In genomic region chr17:51257150-51258081, GRCh38 we compare ENCODE assay signal across 12 cellular contexts. TPM values are rescaled to one million over a fixed set of nuclear protein-coding genes. Genes with fewer than 3 reads are reported as not detected.
DNase-seq lines count a peak whose midpoint lies in the region; ATAC-seq, FAIRE-seq and TF ChIP-seq lines count a peak whose summit lies in the region.
"Had no signal": no experiment of that assay in that cellular context is flagged by ENCODE, and none has a peak within 500 bp of the region (broad histone marks: within the 10 kb centered on the region; RNA-seq: fewer than 3 reads in every experiment).

No MANE protein-coding gene starts in this region.

- WGBS in HepG2 (ENCODE audit: low lambda C conversion rate): 93% methylated on average over 3 of the region's 3 CpGs
- 63% methylated on average over 3 of the region's 3 CpGs for WGBS in right lobe of liver (ENCODE audit: insufficient coverage, low coverage, low lambda C conversion rate, missing lambda C conversion rate)
- WGBS in sigmoid colon, 2 donors: 76 to 77% methylated on average over 3 of the region's 3 CpGs

- peaks cover 92% of the 10 kb centered on the region for H3K79me2 ChIP-seq in HepG2 (ENCODE audit: insufficient read depth, low read length)

- FAIRE-seq in HepG2 (lab: Jason Lieb, UNC): no peak
- FAIRE-seq: GM18507, H54 had no signal

- TF ChIP-seq POLR2A in HepG2 (IDR thresholded peaks at IDR 0.05; ENCODE audit: insufficient read depth in 1 of 2, low read depth in 2 of 2, low read length in 2 of 2): no peak
- no peak for TF ChIP-seq POLR2A in right lobe of liver (IDR thresholded peaks at IDR 0.05)
- TF ChIP-seq POLR2A in sigmoid colon (IDR thresholded peaks at IDR 0.05): no peak

- peak overlapping the region; percentile 98 for H3K9ac ChIP-seq in HepG2 (ENCODE audit: insufficient read depth, low read depth, low read length)

- H2AFZ ChIP-seq in HepG2 (ENCODE audit: low read length): no peak overlapping the region

- H3K27me3 Mint-ChIP-seq in T-cell: no peaks in the 10 kb centered on the region
- no peaks in the 10 kb centered on the region for H3K27me3 Mint-ChIP-seq in type B pancreatic cell

- TF ChIP-seq EP300 in HepG2 (IDR thresholded peaks at IDR 0.05; ENCODE audit: low read depth in 2 of 2, low read length in 2 of 2) (no peak), HepG2 (CRISPR knock-in tag; IDR thresholded peaks at IDR 0.05; ENCODE audit: borderline replicate concordance) (no peak), sigmoid colon (IDR thresholded peaks at IDR 0.05) (no peak)

- intact Hi-C loops in HepG2 (cut with micrococcal nuclease; ENCODE audit: unreplicated experiment) (no loop called here), right lobe of liver (cut with DNase I) (no loop called here), sciatic nerve (cut with DNase I) (no loop called here), sigmoid colon (cut with DNase I) (no loop called here)

- H3K4me3 Mint-ChIP-seq in T-cell: peak overlapping the region; percentile 60 to 91 (median 87)
- peak overlapping the region; percentile 99 for H3K4me3 Mint-ChIP-seq in type B pancreatic cell

- no peaks in the 10 kb centered on the region; a peak in 1 of 5 replicates for H3K27me3 ChIP-seq in HepG2 (ENCODE audit: control insufficient read depth in 1 of 2, insufficient read depth in 2 of 2, low read length in 2 of 2)
- H3K27me3 ChIP-seq in right lobe of liver: no peaks in the 10 kb centered on the region
- no peaks in the 10 kb centered on the region for H3K27me3 ChIP-seq in sigmoid colon

- no peaks in the 10 kb centered on the region for H3K9me3 ChIP-seq in HepG2 (ENCODE audit: low read length)
- no peaks in the 10 kb centered on the region for H3K9me3 ChIP-seq in right lobe of liver
- no peaks in the 10 kb centered on the region for H3K9me3 ChIP-seq in sigmoid colon

- peak overlapping the region; percentile 93 for H3K4me2 ChIP-seq in HepG2 (ENCODE audit: low read depth, low read length)

- no TSS peak for BruUV-seq in HepG2 (replicated peaks; lab: Mats Ljungman, UMichigan)

- no peaks in the 10 kb centered on the region for H3K9me3 Mint-ChIP-seq in T-cell
- H3K9me3 Mint-ChIP-seq in type B pancreatic cell: no peaks in the 10 kb centered on the region

- CTCF ChIA-PET in HepG2 (lab: Yijun Ruan, JAX; ENCODE audit: low intra/inter-chr PET ratio, low total read pairs) (no interaction called here), T-cell (lab: Charles Lee) (interaction anchor here (0.6 to 1.0 kb wide), 5 partner anchors 13 to 104 kb away, joined by 3 to 6 read pairs (median 4); partner anchors contain the start of gene NME1 (in 2 of the 2))

- peaks cover 8 to 16% of the 10 kb centered on the region in 2 experiments; a peak in 3 of 5 replicates for H3K36me3 ChIP-seq in HepG2 (replicated peaks in 1 of 2; ENCODE audit: control insufficient read depth in 1 of 2, insufficient read depth in 2 of 2, low read length in 2 of 2)
- peaks cover 0 to 5% (median 0%) of the 10 kb centered on the region in 4 donors for H3K36me3 ChIP-seq in right lobe of liver
- peaks cover 0 to 19% (median 0%) of the 10 kb centered on the region in 4 donors for H3K36me3 ChIP-seq in sigmoid colon

- POLR2A ChIA-PET in HepG2 (lab: Yijun Ruan, JAX) (no interaction called here), T-cell (lab: Charles Lee) (interaction anchor here in 1 of 2 donors (0.6 kb wide), 2 partner anchors 14 to 392 kb away, joined by 3 to 4 read pairs; no protein-coding TSS in a partner anchor)

- in situ Hi-C loops in HepG2 (cut with HindIII; ENCODE audit: extremely low pct_ligation_motif_present, low pct_unique_long_range_greater_than_20kb): no loop called here

- peaks cover 28% of the 10 kb centered on the region for H3K36me3 Mint-ChIP-seq in T-cell
- peaks cover 35% of the 10 kb centered on the region for H3K36me3 Mint-ChIP-seq in type B pancreatic cell

- DNase-seq in HepG2 (ENCODE audit: low spot score): no peak
- no peak for DNase-seq in right lobe of liver
- no peak for DNase-seq in T-cell
- DNase-seq in fibroblast of villous mesenchyme (ENCODE audit: low read depth): peak; percentile 14
- DNase-seq in type B pancreatic cell (ENCODE audit: extremely low spot score, unreplicated experiment): no peak
- no peak for DNase-seq in sciatic nerve (ENCODE audit: low spot score)
- no peak for DNase-seq in sigmoid colon
- DNase-seq: Right ventricle myocardium superior had no signal

- H3K4me1 Mint-ChIP-seq in T-cell: peaks cover 62 to 72% (median 68%) of the 10 kb centered on the region in 3 donors
- peaks cover 40% of the 10 kb centered on the region for H3K4me1 Mint-ChIP-seq in type B pancreatic cell (ENCODE audit: unreplicated experiment)

- ATAC-seq in HepG2 (no peak), right lobe of liver (no peak), T-cell (replicated peaks in 1 of 4) (no peak), sciatic nerve (no peak), GM21360 (IDR thresholded peaks at IDR 0.05; ENCODE audit: unreplicated experiment) (no peak)

- H3K27ac Mint-ChIP-seq in T-cell (no peak overlapping the region), type B pancreatic cell (peak overlapping the region; percentile 93)

- no peak for TF ChIP-seq RAD21 in HepG2 (CRISPR knock-in tag; IDR thresholded peaks at IDR 0.05)

- H4K20me1 ChIP-seq in HepG2 (ENCODE audit: insufficient read depth, low read length): peaks cover 56% of the 10 kb centered on the region

- no peak for TF ChIP-seq CTCF in HepG2 (CRISPR knock-in tag; IDR thresholded peaks at IDR 0.05)
- no peak for TF ChIP-seq CTCF in right lobe of liver (IDR thresholded peaks at IDR 0.05)
- TF ChIP-seq CTCF in fibroblast of villous mesenchyme (IDR thresholded peaks at IDR 0.05; ENCODE audit: insufficient read depth, low read depth, low read length): no peak
- TF ChIP-seq CTCF in type B pancreatic cell (conservative IDR thresholded peaks at IDR 0.05): no peak
- TF ChIP-seq CTCF in sigmoid colon (IDR thresholded peaks at IDR 0.05): no peak

- peak overlapping the region in 2 of 3 experiments; percentile 96; a peak in 4 of 6 replicates for H3K4me3 ChIP-seq in HepG2 (replicated peaks in 1 of 3; ENCODE audit: insufficient read depth in 1 of 3, low read depth in 2 of 3, low read length in 3 of 3)
- H3K4me3 ChIP-seq in right lobe of liver: no peak overlapping the region
- H3K4me3 ChIP-seq in fibroblast of villous mesenchyme (ENCODE audit: low read depth, low read length): no peak overlapping the region
- H3K4me3 ChIP-seq in sigmoid colon: no peak overlapping the region

- H3K27ac ChIP-seq in HepG2 (ENCODE audit: extremely low read length, insufficient read depth, low read length) (no peak overlapping the region), right lobe of liver (no peak overlapping the region), sigmoid colon (no peak overlapping the region)
- H3K27ac ChIP-seq: coronary artery had no signal

- H3K4me1 ChIP-seq in HepG2 (ENCODE audit: insufficient read depth, low read length) (peaks cover 60% of the 10 kb centered on the region), right lobe of liver (peaks cover 0 to 51% (median 22%) of the 10 kb centered on the region in 4 donors), sigmoid colon (peaks cover 0 to 52% (median 41%) of the 10 kb centered on the region in 4 donors)

RNA-seq across cellular contexts. Expression of gene MBTD1, which starts 2.4 kb away (rescaled TPM):
- total RNA-seq in HepG2 (2016; rRNA removed; fragmentation: Illumina TruSeq; extraction: Trizol): 20.9 and 21.7 TPM in 2 replicates
- 12.7 and 15.2 TPM in 2 replicates for total RNA-seq in HepG2 (2016; cell fraction: cytosol; rRNA removed; fragmentation: Illumina TruSeq; extraction: Trizol; ENCODE audit: low read depth)
- 20.5 and 21.6 TPM in 2 replicates for total RNA-seq in HepG2 (2016; cell fraction: insoluble cytoplasmic fraction; rRNA removed; fragmentation: Illumina TruSeq; extraction: Trizol)
- 11.8 and 12.7 TPM in 2 replicates for total RNA-seq in HepG2 (2016; cell fraction: membrane; rRNA removed; fragmentation: Illumina TruSeq; extraction: Trizol)
- 39.9 and 43.9 TPM in 2 replicates for total RNA-seq in HepG2 (2016; cell fraction: nucleus; rRNA removed; fragmentation: Illumina TruSeq; extraction: Trizol)
- 17.4 and 20.9 TPM in 2 replicates for polyA plus RNA-seq in HepG2 (2011; rRNA removed)
- 6.1 and 11.1 TPM in 2 replicates for polyA plus RNA-seq in HepG2 (2011; cell fraction: cytosol; rRNA removed)
- 15.4 and 20.9 TPM in 2 replicates for polyA plus RNA-seq in HepG2 (2011; cell fraction: nucleus; rRNA removed)
- 19.7 and 28.2 TPM in 2 replicates for polyA plus RNA-seq in HepG2 (2012)
- polyA plus RNA-seq in HepG2 (2016; cell fraction: cytosol; fragmentation: Illumina TruSeq; extraction: Trizol; ENCODE audit: low read depth): 0.93 TPM in 2 replicates
- polyA plus RNA-seq in HepG2 (2016; cell fraction: insoluble cytoplasmic fraction; fragmentation: Illumina TruSeq; extraction: Trizol; ENCODE audit: low read depth): 19.2 and 20.3 TPM in 2 replicates
- 4.2 and 4.3 TPM in 2 replicates for polyA plus RNA-seq in HepG2 (2016; cell fraction: membrane; fragmentation: Illumina TruSeq; extraction: Trizol; ENCODE audit: low read depth)
- 33.0 and 35.5 TPM in 2 replicates for polyA plus RNA-seq in HepG2 (2016; cell fraction: nucleus; fragmentation: Illumina TruSeq; extraction: Trizol; ENCODE audit: insufficient read depth, low read depth)
- polyA minus RNA-seq in HepG2 (2011; rRNA and poly(A)+ RNA removed; ENCODE audit: low replicate concordance): 6.1 and 11.3 TPM in 2 replicates
- polyA minus RNA-seq in HepG2 (2011; cell fraction: cytosol; rRNA and poly(A)+ RNA removed): 16.7 and 17.5 TPM in 2 replicates
- polyA minus RNA-seq in HepG2 (2011; cell fraction: nucleus; rRNA and poly(A)+ RNA removed): 106 and 110 TPM in 2 replicates
- 1 to 10 TPM; 4.4 to 8.8 (median 7.4) TPM for total RNA-seq in right lobe of liver
- 10 to 100 TPM; 23.2 to 27.3 (median 24.7) TPM for total RNA-seq in T-cell
- 9.7 and 15.1 TPM in 2 replicates for total RNA-seq in fibroblast of villous mesenchyme
- total RNA-seq in type B pancreatic cell (ENCODE audit: low replicate concordance): 24.7 and 35.9 TPM in 2 replicates
- total RNA-seq in sciatic nerve: 20.5 TPM
- 10 to 100 TPM; 12.5 to 16.1 (median 15.3) TPM for total RNA-seq in sigmoid colon
- 1 to 10 TPM; 4.8 to 7.2 (median 6.9) TPM for polyA plus RNA-seq in sigmoid colon

RNA-seq across cellular contexts. Expression of gene UTP18, which starts 2.9 kb away (rescaled TPM):
- total RNA-seq in HepG2 (2016; rRNA removed; fragmentation: Illumina TruSeq; extraction: Trizol): 104 and 151 TPM in 2 replicates
- 24.5 and 30.0 TPM in 2 replicates for total RNA-seq in HepG2 (2016; cell fraction: cytosol; rRNA removed; fragmentation: Illumina TruSeq; extraction: Trizol; ENCODE audit: low read depth)
- 112 and 154 TPM in 2 replicates for total RNA-seq in HepG2 (2016; cell fraction: insoluble cytoplasmic fraction; rRNA removed; fragmentation: Illumina TruSeq; extraction: Trizol)
- total RNA-seq in HepG2 (2016; cell fraction: membrane; rRNA removed; fragmentation: Illumina TruSeq; extraction: Trizol): 40.8 and 48.5 TPM in 2 replicates
- 64.6 and 66.3 TPM in 2 replicates for total RNA-seq in HepG2 (2016; cell fraction: nucleus; rRNA removed; fragmentation: Illumina TruSeq; extraction: Trizol)
- polyA plus RNA-seq in HepG2 (2011; rRNA removed): 23.8 and 35.2 TPM in 2 replicates
- 14.8 and 20.4 TPM in 2 replicates for polyA plus RNA-seq in HepG2 (2011; cell fraction: cytosol; rRNA removed)
- 11.4 and 15.8 TPM in 2 replicates for polyA plus RNA-seq in HepG2 (2011; cell fraction: nucleus; rRNA removed)
- 48.6 and 55.3 TPM in 2 replicates for polyA plus RNA-seq in HepG2 (2012)
- polyA plus RNA-seq in HepG2 (2016; cell fraction: cytosol; fragmentation: Illumina TruSeq; extraction: Trizol; ENCODE audit: low read depth): 18.3 and 21.3 TPM in 2 replicates
- 117 and 122 TPM in 2 replicates for polyA plus RNA-seq in HepG2 (2016; cell fraction: insoluble cytoplasmic fraction; fragmentation: Illumina TruSeq; extraction: Trizol; ENCODE audit: low read depth)
- 29.2 and 34.9 TPM in 2 replicates for polyA plus RNA-seq in HepG2 (2016; cell fraction: membrane; fragmentation: Illumina TruSeq; extraction: Trizol; ENCODE audit: low read depth)
- 63.7 and 65.9 TPM in 2 replicates for polyA plus RNA-seq in HepG2 (2016; cell fraction: nucleus; fragmentation: Illumina TruSeq; extraction: Trizol; ENCODE audit: insufficient read depth, low read depth)
- polyA minus RNA-seq in HepG2 (2011; rRNA and poly(A)+ RNA removed; ENCODE audit: low replicate concordance): 3.9 and 7.1 TPM in 2 replicates
- polyA minus RNA-seq in HepG2 (2011; cell fraction: cytosol; rRNA and poly(A)+ RNA removed): 13.8 and 14.9 TPM in 2 replicates
- polyA minus RNA-seq in HepG2 (2011; cell fraction: nucleus; rRNA and poly(A)+ RNA removed): 33.5 and 38.0 TPM in 2 replicates
- total RNA-seq in right lobe of liver: 10 to 100 TPM; 12.0 to 15.3 (median 13.7) TPM
- total RNA-seq in T-cell: 10 to 100 TPM; 36.4 to 47.7 (median 39.7) TPM
- total RNA-seq in fibroblast of villous mesenchyme: 29.6 and 44.0 TPM in 2 replicates
- 29.4 and 38.8 TPM in 2 replicates for total RNA-seq in type B pancreatic cell (ENCODE audit: low replicate concordance)
- 29.4 TPM for total RNA-seq in sciatic nerve
- total RNA-seq in sigmoid colon: 10 to 100 TPM; 17.4 to 21.4 (median 19.2) TPM
- 10 to 100 TPM; 20.4 to 27.9 (median 22.9) TPM for polyA plus RNA-seq in sigmoid colon

Comparison
In these comparisons a context has a peak if more than half of its experiments do, and no peak if none do; other contexts are left out.
1. H3K4me3 ChIP-seq: peak in HepG2 (2 of 3); none in right lobe of liver (0 of 3), fibroblast of villous mesenchyme (single experiment) and sigmoid colon (0 of 4).